In genomic region chr5:100731768-100732167, GRCh38 we compare ENCODE assay signal across 7 cellular contexts.
DNase-seq lines count a peak whose midpoint lies in the region; ATAC-seq and TF ChIP-seq lines count a peak whose summit lies in the region.

No MANE protein-coding gene starts in this region.

- H3K27ac Mint-ChIP-seq in central memory CD8-positive, alpha-beta T cell (ENCODE audit: low read depth) = peak overlapping the region; percentile 83
- H3K27ac Mint-ChIP-seq in HFFc6 = no peak overlapping the region

- H3K36me3 Mint-ChIP-seq in central memory CD8-positive, alpha-beta T cell (ENCODE audit: insufficient read depth) = no peaks in the 10 kb centered on the region
- H3K36me3 Mint-ChIP-seq in HFFc6 (ENCODE audit: low read depth) = no peaks in the 10 kb centered on the region

- TF ChIP-seq POLR2A in GM18505 (IDR thresholded peaks at IDR 0.05; ENCODE audit: borderline replicate concordance, extremely low read depth, insufficient read depth, insufficient read length) = no peak

- DNase-seq in central memory CD8-positive, alpha-beta T cell (ENCODE audit: low spot score in 2 of 2) = no peak
- DNase-seq in COLO668 (lab: John Stamatoyannopoulos, UW; ENCODE audit: unreplicated experiment) (no peak), HFFc6 (no peak), NCI-H526 treated with DMSO at 0.1 percent for 48 hours (lab: John Stamatoyannopoulos, UW) (no peak)

- H3K27me3 Mint-ChIP-seq in central memory CD8-positive, alpha-beta T cell = no peaks in the 10 kb centered on the region
- H3K27me3 Mint-ChIP-seq in HFFc6 (ENCODE audit: insufficient read depth) = peaks cover 3% of the 10 kb centered on the region; the same call in 1 of the 2 replicates

- ATAC-seq in GM18505 (IDR thresholded peaks at IDR 0.05; ENCODE audit: unreplicated experiment) (peak; percentile 96), GM21367 (IDR thresholded peaks at IDR 0.05; ENCODE audit: unreplicated experiment) (peak; percentile 98), HG03558 (IDR thresholded peaks at IDR 0.05; ENCODE audit: extremely low read depth, unreplicated experiment) (peak; percentile 91)
- peak; percentile 85 for ATAC-seq in central memory CD8-positive, alpha-beta T cell (replicated peaks; ENCODE audit: extremely low read depth, poor library complexity, severe bottlenecking)

- H3K4me3 Mint-ChIP-seq in central memory CD8-positive, alpha-beta T cell = peak overlapping the region; percentile 64
- no peak overlapping the region for H3K4me3 Mint-ChIP-seq in HFFc6

- no peak for TF ChIP-seq CTCF in HFFc6 (IDR thresholded peaks at IDR 0.05)

- no peaks in the 10 kb centered on the region for H3K9me3 Mint-ChIP-seq in central memory CD8-positive, alpha-beta T cell
- no peaks in the 10 kb centered on the region for H3K9me3 Mint-ChIP-seq in HFFc6

- H3K4me1 Mint-ChIP-seq in central memory CD8-positive, alpha-beta T cell = peaks cover 6% of the 10 kb centered on the region
- H3K4me1 Mint-ChIP-seq in HFFc6 (ENCODE audit: low read depth) = no peaks in the 10 kb centered on the region
